ENCODE assay signal across 18 cellular contexts in the genomic region with DNA sequence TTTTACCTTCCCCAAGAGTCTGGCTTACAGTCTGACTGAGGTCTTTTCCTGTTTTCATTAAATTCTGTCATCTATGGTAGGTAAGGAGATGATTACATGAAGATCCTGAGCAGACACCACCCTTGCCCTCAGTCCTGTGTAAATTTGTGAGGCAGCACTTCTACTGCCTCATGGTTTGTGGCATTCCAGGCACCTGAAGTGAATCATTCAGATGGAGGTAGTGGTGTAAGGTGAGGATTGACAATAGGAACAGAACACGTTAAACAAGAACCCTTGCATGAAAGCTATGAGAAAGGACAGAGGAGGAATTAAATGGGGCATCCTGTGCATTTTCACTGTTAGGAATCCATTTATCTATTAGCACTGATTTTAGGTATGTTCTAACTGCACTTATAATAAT.
DNase-seq lines count a peak whose midpoint lies in the region; ATAC-seq, FAIRE-seq and TF ChIP-seq lines count a peak whose summit lies in the region.
"Had no signal": no experiment of that assay in that cellular context is flagged by ENCODE, and none has a peak within 500 bp of the region (broad histone marks: within the 10 kb centered on the region; RNA-seq: fewer than 3 reads in every experiment).

No MANE protein-coding gene starts in this region.

- POLR2A ChIA-PET in SK-N-SH (lab: Yijun Ruan, JAX) (no interaction called here), H1 (lab: Charles Lee; ENCODE audit: partially characterized antibody) (no interaction called here)

- no peak overlapping the region for H3K4me2 ChIP-seq in SK-N-SH
- H3K4me2 ChIP-seq in H1 (ENCODE audit: insufficient read depth in 1 of 2, low read depth in 2 of 2, low read length in 2 of 2) = no peak overlapping the region
- no peak overlapping the region for H3K4me2 ChIP-seq in mesendoderm (ENCODE audit: low read length)
- H3K4me2 ChIP-seq: BLaER1 had no signal

- TF ChIP-seq POLR2A in H1 (IDR thresholded peaks at IDR 0.05; ENCODE audit: control extremely low read depth in 1 of 2, low read depth in 2 of 2, low read length in 2 of 2) = no peak

- H4K5ac ChIP-seq in H1 (ENCODE audit: insufficient read length, low read depth, low read length) = no peak overlapping the region
- no peak overlapping the region for H4K5ac ChIP-seq in mesendoderm (ENCODE audit: low read length)

- H3K4ac ChIP-seq in H1 (replicated peaks; ENCODE audit: insufficient read length, low read depth, low read length) (no peak overlapping the region), mesendoderm (ENCODE audit: low read depth, low read length) (no peak overlapping the region)

- DNase-seq in SK-N-SH = no peak
- no peak for DNase-seq in H1 (ENCODE audit: low read depth in 1 of 2, low spot score in 2 of 2)
- peak; percentile 18 for DNase-seq in mesendoderm
- no peak for DNase-seq in small intestine
- no peak for DNase-seq in GOT3 (lab: John Stamatoyannopoulos, UW)
- DNase-seq: Caco-2; CD4-positive, CD25-positive, alpha-beta regulatory T cell; CD8-positive, alpha-beta T cell; DMS153; DND-41; HFFc6 had no signal

- H3K36me3 ChIP-seq in SK-N-SH (replicated peaks in 1 of 2; ENCODE audit: control insufficient read depth in 1 of 2, insufficient read depth in 2 of 2, low read length in 1 of 2) (no peaks in the 10 kb centered on the region), H1 (ENCODE audit: control insufficient read depth in 2 of 4, insufficient read depth in 4 of 4, low read length in 3 of 4) (no peaks in the 10 kb centered on the region), mesendoderm (ENCODE audit: control insufficient read depth, insufficient read depth, low read length) (no peaks in the 10 kb centered on the region), small intestine (ENCODE audit: control insufficient read depth in 2 of 2, insufficient read depth in 2 of 2, low read length in 2 of 2) (no peaks in the 10 kb centered on the region)
- H3K36me3 ChIP-seq: BLaER1, HAP-1 had no signal

- no peak overlapping the region for H4K91ac ChIP-seq in H1 (replicated peaks; ENCODE audit: insufficient read length, low read length)

- no peak overlapping the region for H2BK20ac ChIP-seq in H1 (ENCODE audit: low read length)

- no peak overlapping the region for H3K4me3 ChIP-seq in SK-N-SH (ENCODE audit: low read depth in 2 of 2, low read length in 1 of 2)
- no peak overlapping the region for H3K4me3 ChIP-seq in H1 (ENCODE audit: extremely low read depth in 1 of 4, insufficient read depth in 2 of 4, low read depth in 3 of 4, low read length in 4 of 4)
- no peak overlapping the region for H3K4me3 ChIP-seq in mesendoderm (ENCODE audit: low read length)
- H3K4me3 ChIP-seq in small intestine (ENCODE audit: low read depth in 1 of 2, low read length in 2 of 2) = no peak overlapping the region
- H3K4me3 ChIP-seq: BLaER1, HAP-1 had no signal

- no peaks in the 10 kb centered on the region for H3K23me2 ChIP-seq in H1 (ENCODE audit: low read depth, low read length)

- H3K4me1 ChIP-seq in SK-N-SH (ENCODE audit: control insufficient read depth in 1 of 2, insufficient read depth in 2 of 2, low read depth in 1 of 2, low read length in 1 of 2) (no peaks in the 10 kb centered on the region), H1 (replicated peaks in 1 of 4; ENCODE audit: control insufficient read depth in 3 of 4, insufficient read depth in 4 of 4, low read length in 3 of 4) (no peaks in the 10 kb centered on the region), mesendoderm (ENCODE audit: control insufficient read depth, low read depth, low read length) (no peaks in the 10 kb centered on the region), small intestine (ENCODE audit: control insufficient read depth in 2 of 2, insufficient read depth in 1 of 2, low read depth in 1 of 2, low read length in 1 of 2) (no peaks in the 10 kb centered on the region)
- H3K4me1 ChIP-seq: BLaER1, HAP-1 had no signal

- H2AFZ ChIP-seq in SK-N-SH (ENCODE audit: low read depth) (0 out of 2 replicates have a peak overlapping the region, but pooled peaks have one; percentile 18), H1 (ENCODE audit: low read length) (peak overlapping the region; percentile 98)

- H3F3A ChIP-seq in SK-N-SH (replicated peaks; ENCODE audit: insufficient read depth) = no peaks in the 10 kb centered on the region

- H3K14ac ChIP-seq in H1 (ENCODE audit: insufficient read length) = no peak overlapping the region

- H4K8ac ChIP-seq in H1 (ENCODE audit: extremely low read depth, insufficient read depth, low read length) (no peak overlapping the region), mesendoderm (ENCODE audit: low read depth, low read length) (no peak overlapping the region)

- no peak for ATAC-seq in SK-N-SH treated with all-trans-retinoic acid at 6 μM for 48 hours
- ATAC-seq: CD8-positive, alpha-beta T cell had no signal

- no peaks in the 10 kb centered on the region for H3K9me2 ChIP-seq in SK-N-SH

- no peak overlapping the region for H3K9ac ChIP-seq in SK-N-SH
- H3K9ac ChIP-seq in H1 (replicated peaks in 1 of 4; ENCODE audit: extremely low read depth in 1 of 4, low read depth in 3 of 4, low read length in 3 of 4) = no peak overlapping the region
- H3K9ac ChIP-seq in mesendoderm (ENCODE audit: low read length) = no peak overlapping the region
- H3K9ac ChIP-seq: BLaER1 had no signal

- H2BK12ac ChIP-seq in H1 (ENCODE audit: low read depth, low read length) = no peak overlapping the region

- no peak overlapping the region for H2BK5ac ChIP-seq in H1 (ENCODE audit: low read depth, low read length)
- H2BK5ac ChIP-seq in mesendoderm (ENCODE audit: low read length) = no peak overlapping the region

- H2AK5ac ChIP-seq in H1 (ENCODE audit: low read depth, low read length) (no peak overlapping the region), mesendoderm (ENCODE audit: low read length) (no peak overlapping the region)

- TF ChIP-seq CTCF in SK-N-SH (IDR thresholded peaks at IDR 0.05) (no peak), H1 (IDR thresholded peaks at IDR 0.05; ENCODE audit: control extremely low read depth in 1 of 3, insufficient read depth in 1 of 3, low read depth in 1 of 3, low read length in 3 of 3) (no peak)

- H3K9me3 ChIP-seq in SK-N-SH (no peaks in the 10 kb centered on the region), H1 (ENCODE audit: insufficient read depth in 2 of 2, low read depth in 1 of 2, low read length in 1 of 2) (no peaks in the 10 kb centered on the region), small intestine (ENCODE audit: control insufficient read depth, low read depth) (no peaks in the 10 kb centered on the region)
- H3K9me3 ChIP-seq: BLaER1, Caco-2, HAP-1 had no signal

- WGBS in SK-N-SH (ENCODE audit: low lambda C conversion rate) = 22% methylated on average over 1 of the region's 1 CpG
- 73% methylated on average over 1 of the region's 1 CpG; no CpG with 5 or more reads in 1 of the 2 experiments for WGBS in H1 (ENCODE audit: extremely low coverage in 1 of 2, insufficient coverage in 1 of 2, insufficient read length in 1 of 2, insufficient replicate concordance in 2 of 2, low coverage in 1 of 2, low lambda C conversion rate in 2 of 2, missing lambda C conversion rate in 1 of 2), 2 experiments
- no CpG with 5 or more reads among the region's 1 CpG for WGBS in mesendoderm (ENCODE audit: extremely low coverage, insufficient coverage, low lambda C conversion rate)
- WGBS in small intestine, 3 donors = 89 to 96% (median 95%) methylated on average over 1 of the region's 1 CpG

- H3K79me1 ChIP-seq in H1 (ENCODE audit: low read depth, low read length) (no peaks in the 10 kb centered on the region), mesendoderm (ENCODE audit: low read length) (no peaks in the 10 kb centered on the region)

- FAIRE-seq in H1 (lab: Jason Lieb, UNC) (no peak), small intestine (lab: Jason Lieb, UNC) (no peak)
- FAIRE-seq: A204.1, GM12892 had no signal

- H3K18ac ChIP-seq in H1 (ENCODE audit: extremely low read depth, low read length) = no peak overlapping the region
- H3K18ac ChIP-seq in mesendoderm (ENCODE audit: low read length) = no peak overlapping the region

- TF ChIP-seq RAD21 in SK-N-SH (IDR thresholded peaks at IDR 0.05; ENCODE audit: low read length) (no peak), H1 (IDR thresholded peaks at IDR 0.05 in 1 of 2, conservative IDR thresholded peaks at IDR 0.05 in 1 of 2; ENCODE audit: low read depth in 2 of 2, low read length in 2 of 2) (no peak)

- CTCF ChIA-PET in SK-N-SH (lab: Yijun Ruan, JAX) = no interaction called here
- CTCF ChIA-PET in H1 (lab: Charles Lee; ENCODE audit: partially characterized antibody) = no interaction called here

- H3K27me3 ChIP-seq in SK-N-SH (ENCODE audit: insufficient read depth) = no peaks in the 10 kb centered on the region
- H3K27me3 ChIP-seq in H1 (replicated peaks in 1 of 4; ENCODE audit: control insufficient read depth in 3 of 4, extremely low read depth in 1 of 4, insufficient read depth in 3 of 4, low read length in 3 of 4) = no peaks in the 10 kb centered on the region
- no peaks in the 10 kb centered on the region for H3K27me3 ChIP-seq in mesendoderm (ENCODE audit: insufficient read depth, low read length, poor library complexity)
- no peaks in the 10 kb centered on the region for H3K27me3 ChIP-seq in small intestine (ENCODE audit: control insufficient read depth in 2 of 2, insufficient read depth in 2 of 2, low read length in 2 of 2)
- H3K27me3 ChIP-seq: BLaER1 had no signal

- H4K20me1 ChIP-seq in SK-N-SH (ENCODE audit: insufficient read depth) (no peaks in the 10 kb centered on the region), H1 (replicated peaks in 1 of 2; ENCODE audit: control insufficient read depth in 1 of 2, insufficient read depth in 2 of 2, low read length in 2 of 2) (no peaks in the 10 kb centered on the region)
- H4K20me1 ChIP-seq: BLaER1 had no signal

- H3K27ac ChIP-seq in SK-N-SH (ENCODE audit: low read depth in 2 of 2, low read length in 1 of 2) (no peak overlapping the region), H1 (ENCODE audit: low read depth, low read length) (no peak overlapping the region), mesendoderm (ENCODE audit: low read depth, low read length) (no peak overlapping the region), small intestine (ENCODE audit: low read depth in 1 of 2, low read length in 1 of 2) (no peak overlapping the region)
- H3K27ac ChIP-seq: 22Rv1, BLaER1, C4-2B had no signal

- H2BK120ac ChIP-seq in H1 (replicated peaks; ENCODE audit: low read depth, low read length) (no peak overlapping the region), mesendoderm (ENCODE audit: low read depth, low read length) (no peak overlapping the region)

- no peak overlapping the region for H3K56ac ChIP-seq in H1 (replicated peaks; ENCODE audit: insufficient read length, low read depth, low read length)
- no peak overlapping the region for H3K56ac ChIP-seq in mesendoderm (ENCODE audit: low read length)

- no peak overlapping the region for H2BK15ac ChIP-seq in H1 (ENCODE audit: low read length)
- H2BK15ac ChIP-seq in mesendoderm (replicated peaks; ENCODE audit: low read depth) = no peak overlapping the region

- H3K79me2 ChIP-seq in SK-N-SH (ENCODE audit: insufficient read depth) (no peaks in the 10 kb centered on the region), H1 (ENCODE audit: control insufficient read depth in 1 of 2, insufficient read depth in 2 of 2, low read length in 2 of 2) (no peaks in the 10 kb centered on the region), mesendoderm (ENCODE audit: control insufficient read depth, insufficient read depth, low read length) (no peaks in the 10 kb centered on the region)

- H3K23ac ChIP-seq in H1 (ENCODE audit: insufficient read length) (no peak overlapping the region), mesendoderm (ENCODE audit: low read length) (no peak overlapping the region)

- no peak for TF ChIP-seq EP300 in SK-N-SH (IDR thresholded peaks at IDR 0.05; ENCODE audit: borderline replicate concordance in 1 of 2, low read depth in 1 of 2, low read length in 1 of 2)
- no peak for TF ChIP-seq EP300 in H1 (IDR thresholded peaks at IDR 0.05; ENCODE audit: borderline replicate concordance in 1 of 2, low read depth in 2 of 2, low read length in 2 of 2)
